ENCODE assay signal across 2 cellular contexts in genomic region chr1:24190970-24191570, GRCh38.
TF ChIP-seq lines count a peak whose summit lies in the region.

No MANE protein-coding gene starts in this region.

TF ChIP-seq in GM12878, 131 proteins besides CTCF, POLR2A, EP300 and RAD21 (continued from another document and continues in another):
- no peak for TF ChIP-seq E4F1 (IDR thresholded peaks at IDR 0.05; ENCODE audit: borderline replicate concordance, partially characterized antibody)
- TF ChIP-seq NR2F1 (conservative IDR thresholded peaks at IDR 0.05), result peak; percentile 93
- peak; percentile 92 for TF ChIP-seq TCF12 (IDR thresholded peaks at IDR 0.05; ENCODE audit: low read depth, low read length)
- TF ChIP-seq TAF1 (IDR thresholded peaks at IDR 0.05; ENCODE audit: borderline replicate concordance, low read depth, low read length), result no peak
- TF ChIP-seq E2F4 (IDR thresholded peaks at IDR 0.05; ENCODE audit: low read depth, low read length), result no peak
- TF ChIP-seq PAX5 (IDR thresholded peaks at IDR 0.05; ENCODE audit: borderline replicate concordance, low read depth, low read length), result peak; percentile 97
- TF ChIP-seq IKZF2 (IDR thresholded peaks at IDR 0.05), result peak; percentile 87
- peak; percentile 69; the same call in 1 of the 2 replicates for TF ChIP-seq TBL1XR1 (IDR thresholded peaks at IDR 0.05; ENCODE audit: low read depth, low read length)
- TF ChIP-seq SIN3A (IDR thresholded peaks at IDR 0.05; ENCODE audit: low read depth, low read length), result no peak
- peak; percentile 86; the same call in 1 of the 2 replicates for TF ChIP-seq FOXM1 (IDR thresholded peaks at IDR 0.05; ENCODE audit: low read depth, low read length)
- TF ChIP-seq NFXL1 (IDR thresholded peaks at IDR 0.05; ENCODE audit: borderline replicate concordance), result no peak
- TF ChIP-seq RELB (IDR thresholded peaks at IDR 0.05; ENCODE audit: low read depth), result 0 out of 2 replicates have a peak, but pooled peaks have one; percentile 24
- TF ChIP-seq ZBTB4 (CRISPR knock-in tag; IDR thresholded peaks at IDR 0.05), result no peak
- TF ChIP-seq EZH2 (IDR thresholded peaks at IDR 0.05; ENCODE audit: borderline replicate concordance, control insufficient read depth, low read depth, low read length), result no peak
- TF ChIP-seq POU2F2 (IDR thresholded peaks at IDR 0.05; ENCODE audit: borderline replicate concordance, low read depth, low read length), result peak; percentile 69; the same call in 2 of the 3 replicates
- TF ChIP-seq RUNX3 (IDR thresholded peaks at IDR 0.05; ENCODE audit: low read length), result peak; percentile 97
- peak; percentile 73; the same call in 1 of the 2 replicates for TF ChIP-seq CBFB (IDR thresholded peaks at IDR 0.05; ENCODE audit: low read depth)
- no peak for TF ChIP-seq GABPA (IDR thresholded peaks at IDR 0.05; ENCODE audit: low read depth)
- TF ChIP-seq TCF3 (IDR thresholded peaks at IDR 0.05; ENCODE audit: borderline replicate concordance, insufficient read depth, low read depth, low read length), result peak; percentile 88; the same call in 1 of the 2 replicates
- peak; percentile 84 for TF ChIP-seq IKZF1 (conservative IDR thresholded peaks at IDR 0.05)
- TF ChIP-seq ZNF207 (IDR thresholded peaks at IDR 0.05; ENCODE audit: borderline replicate concordance), result no peak
- peak; percentile 97 for TF ChIP-seq EED (IDR thresholded peaks at IDR 0.05; ENCODE audit: low read depth)
- TF ChIP-seq MTA2 (IDR thresholded peaks at IDR 0.05; ENCODE audit: low read depth), result peak; percentile 54
- peak; percentile 91 for TF ChIP-seq TCF7 (IDR thresholded peaks at IDR 0.05; ENCODE audit: borderline replicate concordance)
- no peak for TF ChIP-seq SP1 (IDR thresholded peaks at IDR 0.05; ENCODE audit: low read depth, low read length)
- peak; percentile 94 for TF ChIP-seq MEF2A (IDR thresholded peaks at IDR 0.05; ENCODE audit: insufficient read depth, low read depth, low read length)

TF ChIP-seq in SK-N-SH treated with all-trans-retinoic acid at 6 μM for 48 hours, 23 proteins besides CTCF, POLR2A, EP300 and RAD21 (continued from another document):
- TF ChIP-seq, protein P1, sequence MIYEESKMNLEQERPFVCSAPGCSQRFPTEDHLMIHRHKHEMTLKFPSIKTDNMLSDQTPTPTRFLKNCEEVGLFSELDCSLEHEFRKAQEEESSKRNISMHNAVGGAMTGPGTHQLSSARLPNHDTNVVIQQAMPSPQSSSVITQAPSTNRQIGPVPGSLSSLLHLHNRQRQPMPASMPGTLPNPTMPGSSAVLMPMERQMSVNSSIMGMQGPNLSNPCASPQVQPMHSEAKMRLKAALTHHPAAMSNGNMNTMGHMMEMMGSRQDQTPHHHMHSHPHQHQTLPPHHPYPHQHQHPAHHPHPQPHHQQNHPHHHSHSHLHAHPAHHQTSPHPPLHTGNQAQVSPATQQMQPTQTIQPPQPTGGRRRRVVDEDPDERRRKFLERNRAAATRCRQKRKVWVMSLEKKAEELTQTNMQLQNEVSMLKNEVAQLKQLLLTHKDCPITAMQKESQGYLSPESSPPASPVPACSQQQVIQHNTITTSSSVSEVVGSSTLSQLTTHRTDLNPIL (CRISPR knock-in tag; IDR thresholded peaks at IDR 0.05; ENCODE audit: low read depth), result no peak
- TF ChIP-seq ZFP30 (CRISPR knock-in tag; IDR thresholded peaks at IDR 0.05) (no peak), ESRRG (CRISPR knock-in tag; IDR thresholded peaks at IDR 0.05) (no peak), TCF4 (CRISPR knock-in tag; IDR thresholded peaks at IDR 0.05; ENCODE audit: borderline replicate concordance) (no peak), PPARA (CRISPR knock-in tag; IDR thresholded peaks at IDR 0.05; ENCODE audit: borderline replicate concordance) (no peak), TOX (CRISPR knock-in tag; IDR thresholded peaks at IDR 0.05; ENCODE audit: borderline replicate concordance) (no peak), ZNF565 (CRISPR knock-in tag; conservative IDR thresholded peaks at IDR 0.05; ENCODE audit: low read depth) (no peak), ISL1 (CRISPR knock-in tag; IDR thresholded peaks at IDR 0.05) (no peak), GLIS3 (CRISPR knock-in tag; IDR thresholded peaks at IDR 0.05) (no peak), SNAI2 (CRISPR knock-in tag; IDR thresholded peaks at IDR 0.05) (no peak), CSDC2 (CRISPR knock-in tag; IDR thresholded peaks at IDR 0.05) (no peak), ZC3H10 (CRISPR knock-in tag; IDR thresholded peaks at IDR 0.05) (no peak)
- TF ChIP-seq, protein P2, sequence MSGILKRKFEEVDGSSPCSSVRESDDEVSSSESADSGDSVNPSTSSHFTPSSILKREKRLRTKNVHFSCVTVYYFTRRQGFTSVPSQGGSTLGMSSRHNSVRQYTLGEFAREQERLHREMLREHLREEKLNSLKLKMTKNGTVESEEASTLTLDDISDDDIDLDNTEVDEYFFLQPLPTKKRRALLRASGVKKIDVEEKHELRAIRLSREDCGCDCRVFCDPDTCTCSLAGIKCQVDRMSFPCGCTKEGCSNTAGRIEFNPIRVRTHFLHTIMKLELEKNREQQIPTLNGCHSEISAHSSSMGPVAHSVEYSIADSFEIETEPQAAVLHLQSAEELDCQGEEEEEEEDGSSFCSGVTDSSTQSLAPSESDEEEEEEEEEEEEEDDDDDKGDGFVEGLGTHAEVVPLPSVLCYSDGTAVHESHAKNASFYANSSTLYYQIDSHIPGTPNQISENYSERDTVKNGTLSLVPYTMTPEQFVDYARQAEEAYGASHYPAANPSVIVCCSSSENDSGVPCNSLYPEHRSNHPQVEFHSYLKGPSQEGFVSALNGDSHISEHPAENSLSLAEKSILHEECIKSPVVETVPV (CRISPR knock-in tag; IDR thresholded peaks at IDR 0.05), result no peak
- TF ChIP-seq, protein P3, sequence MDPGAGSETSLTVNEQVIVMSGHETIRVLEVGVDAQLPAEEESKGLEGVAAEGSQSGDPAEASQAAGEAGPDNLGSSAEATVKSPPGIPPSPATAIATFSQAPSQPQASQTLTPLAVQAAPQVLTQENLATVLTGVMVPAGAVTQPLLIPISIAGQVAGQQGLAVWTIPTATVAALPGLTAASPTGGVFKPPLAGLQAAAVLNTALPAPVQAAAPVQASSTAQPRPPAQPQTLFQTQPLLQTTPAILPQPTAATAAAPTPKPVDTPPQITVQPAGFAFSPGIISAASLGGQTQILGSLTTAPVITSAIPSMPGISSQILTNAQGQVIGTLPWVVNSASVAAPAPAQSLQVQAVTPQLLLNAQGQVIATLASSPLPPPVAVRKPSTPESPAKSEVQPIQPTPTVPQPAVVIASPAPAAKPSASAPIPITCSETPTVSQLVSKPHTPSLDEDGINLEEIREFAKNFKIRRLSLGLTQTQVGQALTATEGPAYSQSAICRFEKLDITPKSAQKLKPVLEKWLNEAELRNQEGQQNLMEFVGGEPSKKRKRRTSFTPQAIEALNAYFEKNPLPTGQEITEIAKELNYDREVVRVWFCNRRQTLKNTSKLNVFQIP (CRISPR knock-in tag; IDR thresholded peaks at IDR 0.05; ENCODE audit: borderline replicate concordance, low read depth), result no peak
- TF ChIP-seq, protein P4, sequence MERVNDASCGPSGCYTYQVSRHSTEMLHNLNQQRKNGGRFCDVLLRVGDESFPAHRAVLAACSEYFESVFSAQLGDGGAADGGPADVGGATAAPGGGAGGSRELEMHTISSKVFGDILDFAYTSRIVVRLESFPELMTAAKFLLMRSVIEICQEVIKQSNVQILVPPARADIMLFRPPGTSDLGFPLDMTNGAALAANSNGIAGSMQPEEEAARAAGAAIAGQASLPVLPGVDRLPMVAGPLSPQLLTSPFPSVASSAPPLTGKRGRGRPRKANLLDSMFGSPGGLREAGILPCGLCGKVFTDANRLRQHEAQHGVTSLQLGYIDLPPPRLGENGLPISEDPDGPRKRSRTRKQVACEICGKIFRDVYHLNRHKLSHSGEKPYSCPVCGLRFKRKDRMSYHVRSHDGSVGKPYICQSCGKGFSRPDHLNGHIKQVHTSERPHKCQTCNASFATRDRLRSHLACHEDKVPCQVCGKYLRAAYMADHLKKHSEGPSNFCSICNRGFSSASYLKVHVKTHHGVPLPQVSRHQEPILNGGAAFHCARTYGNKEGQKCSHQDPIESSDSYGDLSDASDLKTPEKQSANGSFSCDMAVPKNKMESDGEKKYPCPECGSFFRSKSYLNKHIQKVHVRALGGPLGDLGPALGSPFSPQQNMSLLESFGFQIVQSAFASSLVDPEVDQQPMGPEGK (CRISPR knock-in tag; IDR thresholded peaks at IDR 0.05; ENCODE audit: borderline replicate concordance), result no peak
TF ChIP-seq in SK-N-SH treated with all-trans-retinoic acid at 6 μM for 48 hours: peak in this region for 0.
